In genomic region chr3:23356169-23356568, GRCh38 we compare ENCODE assay signal across 15 cellular contexts.
DNase-seq lines count a peak whose midpoint lies in the region; ATAC-seq, FAIRE-seq and TF ChIP-seq lines count a peak whose summit lies in the region.
"Had no signal": no experiment of that assay in that cellular context is flagged by ENCODE, and none has a peak within 500 bp of the region (broad histone marks: within the 10 kb centered on the region; RNA-seq: fewer than 3 reads in every experiment).

No MANE protein-coding gene starts in this region.

- BruUV-seq in HepG2 (replicated peaks; lab: Mats Ljungman, UMichigan): no TSS peak

- no peaks in the 10 kb centered on the region for H3K36me3 ChIP-seq in liver (ENCODE audit: control insufficient read depth in 4 of 4, insufficient read depth in 3 of 4, low read depth in 1 of 4, low read length in 3 of 4)
- no peaks in the 10 kb centered on the region for H3K36me3 ChIP-seq in HepG2 (replicated peaks in 1 of 2; ENCODE audit: control insufficient read depth in 1 of 2, insufficient read depth in 2 of 2, low read length in 2 of 2)
- H3K36me3 ChIP-seq: BLaER1 treated with 17β-estradiol and CSF1 and Interleukin-3, amounts not matched to agents 10 nM and 100 nM had no signal

- FAIRE-seq in HepG2 (lab: Jason Lieb, UNC): no peak
- no peak for FAIRE-seq in H54 (lab: Jason Lieb, UNC)
- FAIRE-seq: GM19239 had no signal

- no peak for TF ChIP-seq POLR2A in HepG2 (IDR thresholded peaks at IDR 0.05; ENCODE audit: insufficient read depth in 1 of 2, low read depth in 2 of 2, low read length in 2 of 2)
- TF ChIP-seq POLR2A in H54 (IDR thresholded peaks at IDR 0.05; ENCODE audit: low read depth, low read length): no peak

- H3K27me3 ChIP-seq in liver (ENCODE audit: control insufficient read depth in 4 of 4, insufficient read depth in 4 of 4, low read length in 3 of 4) (no peaks in the 10 kb centered on the region), HepG2 (ENCODE audit: control insufficient read depth in 1 of 2, insufficient read depth in 2 of 2, low read length in 2 of 2) (no peaks in the 10 kb centered on the region)
- H3K27me3 ChIP-seq: BLaER1 treated with 17β-estradiol and CSF1 and Interleukin-3, amounts not matched to agents 10 nM and 100 nM had no signal

- no peaks in the 10 kb centered on the region for H4K20me1 ChIP-seq in HepG2 (ENCODE audit: insufficient read depth, low read length)

- TF ChIP-seq CTCF in liver (IDR thresholded peaks at IDR 0.05; ENCODE audit: low read depth, low read length, missing input control) (no peak), HepG2 (CRISPR knock-in tag; IDR thresholded peaks at IDR 0.05) (no peak)

- CTCF ChIA-PET in HepG2 (lab: Yijun Ruan, JAX; ENCODE audit: low intra/inter-chr PET ratio, low total read pairs): no interaction called here

- intact Hi-C loops in HepG2 (cut with micrococcal nuclease; ENCODE audit: unreplicated experiment) (no loop called here), sciatic nerve (cut with DNase I) (no loop called here)

- H3K79me2 ChIP-seq in HepG2 (ENCODE audit: insufficient read depth, low read length): no peaks in the 10 kb centered on the region

- H3K4me1 ChIP-seq in liver (ENCODE audit: control insufficient read depth in 4 of 4, insufficient read depth in 4 of 4, low read length in 3 of 4) (no peaks in the 10 kb centered on the region), HepG2 (ENCODE audit: insufficient read depth, low read length) (no peaks in the 10 kb centered on the region)
- H3K4me1 ChIP-seq: BLaER1 treated with 17β-estradiol and CSF1 and Interleukin-3, amounts not matched to agents 10 nM and 100 nM had no signal

- ATAC-seq in HepG2 (no peak), left lobe of liver (peak; percentile 87), sciatic nerve (peak; percentile 63), HG03439 (IDR thresholded peaks at IDR 0.05; ENCODE audit: unreplicated experiment) (no peak)
- ATAC-seq: HCT116 had no signal

- 79% methylated on average over 3 of the region's 3 CpGs for WGBS in liver
- WGBS in HepG2 (ENCODE audit: low lambda C conversion rate): 18% methylated on average over 3 of the region's 3 CpGs

- no peak overlapping the region for H3K27ac ChIP-seq in liver (ENCODE audit: low read depth in 1 of 2, low read length in 2 of 2)
- no peak overlapping the region for H3K27ac ChIP-seq in HepG2 (ENCODE audit: extremely low read length, insufficient read depth, low read length)
- H3K27ac ChIP-seq: 22Rv1; BLaER1 treated with 17β-estradiol and CSF1 and Interleukin-3, amounts not matched to agents 10 nM and 100 nM had no signal

- H3K4me3 ChIP-seq in liver (ENCODE audit: low read depth in 1 of 3, low read length in 3 of 3) (no peak overlapping the region), HepG2 (replicated peaks in 1 of 3; ENCODE audit: insufficient read depth in 1 of 3, low read depth in 2 of 3, low read length in 3 of 3) (no peak overlapping the region)
- H3K4me3 ChIP-seq: BLaER1 treated with 17β-estradiol and CSF1 and Interleukin-3, amounts not matched to agents 10 nM and 100 nM had no signal

- in situ Hi-C loops in HepG2 (cut with HindIII; ENCODE audit: extremely low pct_ligation_motif_present, low pct_unique_long_range_greater_than_20kb): no loop called here

- TF ChIP-seq EP300 in HepG2 (IDR thresholded peaks at IDR 0.05; ENCODE audit: low read depth in 2 of 2, low read length in 2 of 2): no peak
- no peak for TF ChIP-seq EP300 in HepG2 (CRISPR knock-in tag; IDR thresholded peaks at IDR 0.05; ENCODE audit: borderline replicate concordance)

- POLR2A ChIA-PET in HepG2 (lab: Yijun Ruan, JAX): no interaction called here

- DNase-seq in HepG2 (ENCODE audit: low spot score) (no peak), left lobe of liver (ENCODE audit: low spot score) (no peak), sciatic nerve (ENCODE audit: low spot score) (no peak), islet precursor cell (no peak), H54 (ENCODE audit: insufficient read length, low spot score) (no peak)
- DNase-seq: AML-193; CD4-positive, CD25-positive, alpha-beta regulatory T cell; DMS53; GF-D8 had no signal

- H2AFZ ChIP-seq in HepG2 (ENCODE audit: low read length): no peak overlapping the region

- no peak overlapping the region for H3K9ac ChIP-seq in liver (ENCODE audit: low read depth in 1 of 2, low read length in 2 of 2)
- no peak overlapping the region for H3K9ac ChIP-seq in HepG2 (ENCODE audit: insufficient read depth, low read depth, low read length)
- H3K9ac ChIP-seq: BLaER1 treated with 17β-estradiol and CSF1 and Interleukin-3, amounts not matched to agents 10 nM and 100 nM had no signal

- H3K9me3 ChIP-seq in liver (ENCODE audit: control insufficient read depth in 4 of 4, low read length in 3 of 4) (no peaks in the 10 kb centered on the region), HepG2 (ENCODE audit: low read length) (no peaks in the 10 kb centered on the region)

- TF ChIP-seq RAD21 in liver (IDR thresholded peaks at IDR 0.05) (peak in 1 of 2 donors; percentile 13), HepG2 (CRISPR knock-in tag; IDR thresholded peaks at IDR 0.05) (no peak)

- no peak overlapping the region for H3K4me2 ChIP-seq in HepG2 (ENCODE audit: low read depth, low read length)
- H3K4me2 ChIP-seq: BLaER1 treated with 17β-estradiol and CSF1 and Interleukin-3, amounts not matched to agents 10 nM and 100 nM had no signal

TF ChIP-seq in liver, 16 proteins besides CTCF, POLR2A, EP300 and RAD21 (continues in another document):
- TF ChIP-seq ATF3 (IDR thresholded peaks at IDR 0.05) (no peak), NR2F2 (IDR thresholded peaks at IDR 0.05) (no peak), FOXA2 (IDR thresholded peaks at IDR 0.05) (no peak), RXRA (IDR thresholded peaks at IDR 0.05) (peak; percentile 26 to 41), HNF4G (IDR thresholded peaks at IDR 0.05) (no peak), TAF1 (conservative IDR thresholded peaks at IDR 0.05) (no peak), GABPA (IDR thresholded peaks at IDR 0.05 in 1 of 2, conservative IDR thresholded peaks at IDR 0.05 in 1 of 2) (no peak), MAX (IDR thresholded peaks at IDR 0.05) (no peak), HNF4A (conservative IDR thresholded peaks at IDR 0.05) (peak in 1 of 2 donors; percentile 14), ZBTB33 (IDR thresholded peaks at IDR 0.05) (no peak), SP1 (IDR thresholded peaks at IDR 0.05) (no peak), YY1 (IDR thresholded peaks at IDR 0.05) (no peak)

TF ChIP-seq in HepG2, 621 proteins besides CTCF, POLR2A, EP300 and RAD21:
- TF ChIP-seq ZBTB49 (CRISPR knock-in tag; IDR thresholded peaks at IDR 0.05; ENCODE audit: borderline replicate concordance) (no peak), MZF1 (CRISPR knock-in tag; IDR thresholded peaks at IDR 0.05; ENCODE audit: borderline replicate concordance) (no peak), ZNF292 (CRISPR knock-in tag; IDR thresholded peaks at IDR 0.05; ENCODE audit: borderline replicate concordance, low read depth) (no peak), ZNF570 (CRISPR knock-in tag; IDR thresholded peaks at IDR 0.05; ENCODE audit: borderline replicate concordance) (no peak), KMT2B (CRISPR knock-in tag; IDR thresholded peaks at IDR 0.05) (no peak), AHR (CRISPR knock-in tag; IDR thresholded peaks at IDR 0.05) (no peak), ZNF317 (CRISPR knock-in tag; IDR thresholded peaks at IDR 0.05) (no peak), NFRKB (IDR thresholded peaks at IDR 0.05) (no peak), SIN3B (IDR thresholded peaks at IDR 0.05; ENCODE audit: low read length) (no peak), FOXM1 (CRISPR knock-in tag; IDR thresholded peaks at IDR 0.05) (no peak), AGO2 (optimal IDR thresholded peaks at IDR 0.05; ENCODE audit: low read depth, low read length) (no peak), ETV6 (CRISPR knock-in tag; conservative IDR thresholded peaks at IDR 0.05) (no peak), ZNF878 (CRISPR knock-in tag; IDR thresholded peaks at IDR 0.05) (no peak), POGK (CRISPR knock-in tag; conservative IDR thresholded peaks at IDR 0.05) (no peak), ZNF788 (CRISPR knock-in tag; IDR thresholded peaks at IDR 0.05; ENCODE audit: borderline replicate concordance) (no peak)

Comparison
In these comparisons a context has a peak if more than half of its experiments do, and no peak if none do; other contexts are left out.
1. ATAC-seq: peak in left lobe of liver (single experiment) and sciatic nerve (single experiment); none in HepG2 (single experiment) and HG03439 (single experiment).